In the genomic region with DNA sequence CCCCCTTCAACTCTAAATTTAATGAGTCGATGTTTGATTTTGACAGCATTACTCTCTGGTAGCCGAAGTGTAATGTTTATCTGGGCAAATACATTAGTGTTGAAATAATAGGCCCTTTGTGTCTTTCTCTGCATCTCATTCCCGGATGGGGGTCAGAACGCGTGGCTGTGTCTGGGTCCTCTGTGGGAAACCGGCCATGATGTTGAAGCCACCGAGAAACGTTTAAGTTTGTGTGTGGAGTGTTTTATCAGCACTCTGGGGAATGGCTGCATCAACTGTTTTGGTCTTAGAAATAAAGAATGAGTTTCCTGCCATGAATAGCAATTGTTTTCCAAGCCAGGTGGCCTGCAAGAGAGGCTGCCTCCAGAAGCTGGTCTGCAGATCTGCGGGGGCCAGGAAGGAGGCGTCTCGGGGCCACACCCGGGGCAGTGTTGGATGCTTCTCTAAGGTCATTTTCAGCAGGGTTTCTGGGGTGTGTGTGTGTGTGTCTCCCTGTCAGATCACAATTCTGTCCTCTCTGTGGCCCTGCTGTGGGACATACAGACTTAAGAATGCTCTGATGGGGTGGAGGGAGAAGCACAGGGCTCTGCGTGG, we compare ENCODE assay signal across 11 cellular contexts.
DNase-seq lines count a peak whose midpoint lies in the region; ATAC-seq, FAIRE-seq and TF ChIP-seq lines count a peak whose summit lies in the region.
"Had no signal": no experiment of that assay in that cellular context is flagged by ENCODE, and none has a peak within 500 bp of the region (broad histone marks: within the 10 kb centered on the region; RNA-seq: fewer than 3 reads in every experiment).

No MANE protein-coding gene starts in this region.

- TF ChIP-seq CTCF in WERI-Rb-1 (IDR thresholded peaks at IDR 0.05; ENCODE audit: low read depth, low read length) (no peak), gastrocnemius medialis (IDR thresholded peaks at IDR 0.05 in 4 of 5, conservative IDR thresholded peaks at IDR 0.05 in 1 of 5) (no peak), transverse colon (IDR thresholded peaks at IDR 0.05) (no peak)

- H3K4me3 ChIP-seq in WERI-Rb-1 (ENCODE audit: low read depth, low read length) (no peak overlapping the region), gastrocnemius medialis (no peak overlapping the region), transverse colon (no peak overlapping the region)

- 74 to 80% methylated on average over 2 to 13 of the region's 13 CpGs for WGBS in transverse colon (ENCODE audit: low coverage in 1 of 2), 2 donors

- in situ Hi-C loops in gastrocnemius medialis (cut with MboI; ENCODE audit: low sequenced_read_pairs in 4 of 4): no loop called here
- in situ Hi-C loops in transverse colon (cut with MboI; ENCODE audit: low pct_ligation_motif_present in 1 of 4, low pct_unique_long_range_greater_than_20kb in 1 of 4, low sequenced_read_pairs in 3 of 4): no loop called here

- intact Hi-C loops in gastrocnemius medialis (cut with DNase I; ENCODE audit: low total_unique reads) (no loop called here), transverse colon (cut with DNase I; ENCODE audit: low total_unique reads) (no loop called here)

- TF ChIP-seq POLR2A in gastrocnemius medialis (IDR thresholded peaks at IDR 0.05): no peak
- TF ChIP-seq POLR2A in transverse colon (IDR thresholded peaks at IDR 0.05): no peak

- ATAC-seq in gastrocnemius medialis (no peak), GM19035 (IDR thresholded peaks at IDR 0.05; ENCODE audit: unreplicated experiment) (no peak)

- no peaks in the 10 kb centered on the region for H3K27me3 ChIP-seq in WERI-Rb-1 (ENCODE audit: insufficient read depth, low read depth, severe bottlenecking)
- H3K27me3 ChIP-seq in gastrocnemius medialis: no peaks in the 10 kb centered on the region
- no peaks in the 10 kb centered on the region for H3K27me3 ChIP-seq in transverse colon

- H3K4me1 ChIP-seq in gastrocnemius medialis (peaks cover 35 to 45% of the 10 kb centered on the region in 2 donors), transverse colon (no peaks in the 10 kb centered on the region)

- DNase-seq in NCI-H1436 (lab: John Stamatoyannopoulos, UW) (peak; percentile 14), NCI-H1436 treated with DMSO at 0.1 percent for 48 hours (lab: John Stamatoyannopoulos, UW) (no peak), WERI-Rb-1 (no peak), gastrocnemius medialis (no peak), transverse colon (no peak), NCI-H82 (lab: John Stamatoyannopoulos, UW) (no peak)
- DNase-seq: EL, T1000 had no signal

- FAIRE-seq in islet of Langerhans (lab: Jason Lieb, UNC): peak; percentile 92
- FAIRE-seq: endometrium had no signal

- H3K9me3 ChIP-seq in WERI-Rb-1 (ENCODE audit: severe bottlenecking): peaks cover 4% of the 10 kb centered on the region
- no peaks in the 10 kb centered on the region for H3K9me3 ChIP-seq in gastrocnemius medialis
- no peaks in the 10 kb centered on the region for H3K9me3 ChIP-seq in transverse colon

- H3K27ac ChIP-seq in WERI-Rb-1 (peak overlapping the region; percentile 13; the same call in 1 of the 2 replicates), gastrocnemius medialis (peak overlapping the region; percentile 20 to 60 (median 38)), transverse colon (peak overlapping the region in 1 of 4 donors; percentile 8)

- peaks cover 11% of the 10 kb centered on the region for H3K36me3 ChIP-seq in WERI-Rb-1
- H3K36me3 ChIP-seq in gastrocnemius medialis: no peaks in the 10 kb centered on the region
- no peaks in the 10 kb centered on the region for H3K36me3 ChIP-seq in transverse colon

- TF ChIP-seq EP300 in transverse colon (IDR thresholded peaks at IDR 0.05; ENCODE audit: low read depth): no peak
